Comparison of ENCODE assay signal across 11 cellular contexts in the genomic region with DNA sequence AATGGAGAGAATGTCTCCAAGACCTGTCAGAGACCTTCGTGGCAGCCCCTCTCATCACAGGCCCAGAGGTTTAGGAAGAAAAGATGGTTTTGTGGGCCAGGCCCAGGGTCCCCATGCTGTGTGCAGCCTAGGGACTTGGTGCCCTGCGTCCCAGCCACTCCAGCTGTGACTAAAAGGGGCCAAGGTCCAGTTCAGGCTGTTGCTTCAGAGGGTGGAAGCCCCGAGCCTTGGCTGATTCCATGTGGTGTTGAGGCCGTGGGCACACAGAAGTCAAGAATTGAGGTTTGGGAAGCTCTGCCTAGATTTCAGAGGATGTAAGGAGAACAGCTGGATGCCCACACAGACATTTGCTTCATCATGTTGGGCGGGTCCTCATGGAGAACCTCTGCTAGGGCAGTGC.
"Had no signal": no experiment of that assay in that cellular context is flagged by ENCODE, and none has a peak within 500 bp of the region (broad histone marks: within the 10 kb centered on the region; RNA-seq: fewer than 3 reads in every experiment).

No MANE protein-coding gene starts in this region.

- H3K4me3 Mint-ChIP-seq: GM23338, H9, HFFc6 had no signal

- H3K4me2 ChIP-seq: GM23338 had no signal

- H3K36me3 ChIP-seq: HAP-1 had no signal

- ATAC-seq: GM23338, HCT116 had no signal

- H3K9ac ChIP-seq: GM23248 had no signal

- DNase-seq: GM23248, GOT3, H7, H9, HCEC 1CT, HFFc6 had no signal

- H3K4me3 ChIP-seq: GM23248, GM23338, HAP-1 had no signal

- H3K27ac Mint-ChIP-seq: GM23338, H9, HFFc6 had no signal

- H3K9me3 ChIP-seq: HAP-1 had no signal

- FAIRE-seq: H1, H54 had no signal

- H3K4me1 ChIP-seq: HAP-1 had no signal

- H2AFZ ChIP-seq: GM23248, GM23338 had no signal

- H3K9me3 Mint-ChIP-seq: H9, HFFc6 had no signal

- H3K27ac ChIP-seq: GM23248 had no signal
